Comparison of ENCODE assay signal across 1 cellular context in the genomic region with DNA sequence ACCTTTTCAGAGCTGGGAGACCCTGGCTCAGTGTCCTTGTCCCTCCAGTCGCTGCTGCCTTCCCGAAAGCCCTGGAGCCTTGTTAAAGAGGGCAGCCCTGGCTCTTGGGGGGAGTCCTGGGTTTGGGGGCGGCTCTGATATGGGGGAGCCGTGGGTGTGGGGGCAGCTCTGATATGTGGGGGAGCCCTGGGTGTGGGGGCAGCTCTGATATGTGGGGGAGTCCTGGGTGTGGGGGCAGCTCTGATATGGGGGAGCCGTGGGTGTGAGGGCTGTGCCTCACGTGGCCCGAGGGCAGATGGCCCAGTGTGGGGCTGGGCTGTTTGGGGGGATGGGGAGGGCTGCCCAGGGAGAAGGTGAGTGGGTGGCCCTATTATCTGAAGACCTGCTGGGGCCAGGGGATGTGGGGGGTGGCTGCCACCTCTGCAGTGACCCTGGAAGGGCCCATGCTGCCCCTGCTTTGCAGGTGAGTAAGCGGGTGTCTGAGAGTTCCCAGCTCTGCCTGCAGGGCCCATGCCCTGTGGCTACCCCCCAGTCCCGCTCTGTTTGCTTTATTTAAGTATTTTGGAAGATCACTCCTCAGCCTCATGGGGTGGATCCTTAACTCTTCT.
TF ChIP-seq lines count a peak whose summit lies in the region.

No MANE protein-coding gene starts in this region.

TF ChIP-seq in HEK293, 187 proteins besides CTCF, POLR2A, EP300 and RAD21:
- peak; percentile 51; the same call in 1 of the 2 replicates for TF ChIP-seq GLIS1 (tag by site-specific recombination; IDR thresholded peaks at IDR 0.05)
- TF ChIP-seq, protein P1, sequence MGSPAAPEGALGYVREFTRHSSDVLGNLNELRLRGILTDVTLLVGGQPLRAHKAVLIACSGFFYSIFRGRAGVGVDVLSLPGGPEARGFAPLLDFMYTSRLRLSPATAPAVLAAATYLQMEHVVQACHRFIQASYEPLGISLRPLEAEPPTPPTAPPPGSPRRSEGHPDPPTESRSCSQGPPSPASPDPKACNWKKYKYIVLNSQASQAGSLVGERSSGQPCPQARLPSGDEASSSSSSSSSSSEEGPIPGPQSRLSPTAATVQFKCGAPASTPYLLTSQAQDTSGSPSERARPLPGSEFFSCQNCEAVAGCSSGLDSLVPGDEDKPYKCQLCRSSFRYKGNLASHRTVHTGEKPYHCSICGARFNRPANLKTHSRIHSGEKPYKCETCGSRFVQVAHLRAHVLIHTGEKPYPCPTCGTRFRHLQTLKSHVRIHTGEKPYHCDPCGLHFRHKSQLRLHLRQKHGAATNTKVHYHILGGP (tag by site-specific recombination; IDR thresholded peaks at IDR 0.05): no peak
- TF ChIP-seq EGR2 (tag by site-specific recombination; IDR thresholded peaks at IDR 0.05; ENCODE audit: low read depth): peak; percentile 88
- TF ChIP-seq ZIC2 (tag by site-specific recombination; IDR thresholded peaks at IDR 0.05): peak; percentile 55
- no peak for TF ChIP-seq ZNF350 (tag by site-specific recombination; IDR thresholded peaks at IDR 0.05)
- peak; percentile 96 for TF ChIP-seq ZFHX2 (tag by site-specific recombination; conservative IDR thresholded peaks at IDR 0.05)
- TF ChIP-seq BCL11A (tag by site-specific recombination; IDR thresholded peaks at IDR 0.05; ENCODE audit: low read depth): no peak
- TF ChIP-seq, protein P2, sequence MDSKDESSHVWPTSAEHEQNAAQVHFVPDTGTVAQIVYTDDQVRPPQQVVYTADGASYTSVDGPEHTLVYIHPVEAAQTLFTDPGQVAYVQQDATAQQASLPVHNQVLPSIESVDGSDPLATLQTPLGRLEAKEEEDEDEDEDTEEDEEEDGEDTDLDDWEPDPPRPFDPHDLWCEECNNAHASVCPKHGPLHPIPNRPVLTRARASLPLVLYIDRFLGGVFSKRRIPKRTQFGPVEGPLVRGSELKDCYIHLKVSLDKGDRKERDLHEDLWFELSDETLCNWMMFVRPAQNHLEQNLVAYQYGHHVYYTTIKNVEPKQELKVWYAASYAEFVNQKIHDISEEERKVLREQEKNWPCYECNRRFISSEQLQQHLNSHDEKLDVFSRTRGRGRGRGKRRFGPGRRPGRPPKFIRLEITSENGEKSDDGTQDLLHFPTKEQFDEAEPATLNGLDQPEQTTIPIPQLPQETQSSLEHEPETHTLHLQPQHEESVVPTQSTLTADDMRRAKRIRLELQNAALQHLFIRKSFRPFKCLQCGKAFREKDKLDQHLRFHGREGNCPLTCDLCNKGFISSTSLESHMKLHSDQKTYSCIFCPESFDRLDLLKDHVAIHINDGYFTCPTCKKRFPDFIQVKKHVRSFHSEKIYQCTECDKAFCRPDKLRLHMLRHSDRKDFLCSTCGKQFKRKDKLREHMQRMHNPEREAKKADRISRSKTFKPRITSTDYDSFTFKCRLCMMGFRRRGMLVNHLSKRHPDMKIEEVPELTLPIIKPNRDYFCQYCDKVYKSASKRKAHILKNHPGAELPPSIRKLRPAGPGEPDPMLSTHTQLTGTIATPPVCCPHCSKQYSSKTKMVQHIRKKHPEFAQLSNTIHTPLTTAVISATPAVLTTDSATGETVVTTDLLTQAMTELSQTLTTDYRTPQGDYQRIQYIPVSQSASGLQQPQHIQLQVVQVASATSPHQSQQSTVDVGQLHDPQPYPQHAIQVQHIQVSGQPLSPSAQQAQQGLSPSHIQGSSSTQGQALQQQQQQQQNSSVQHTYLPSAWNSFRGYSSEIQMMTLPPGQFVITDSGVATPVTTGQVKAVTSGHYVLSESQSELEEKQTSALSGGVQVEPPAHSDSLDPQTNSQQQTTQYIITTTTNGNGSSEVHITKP (tag by site-specific recombination; IDR thresholded peaks at IDR 0.05): peak; percentile 39
